10 cellular contexts compared by ENCODE assay signal in genomic region chr15:98854496-98854895, GRCh38.
DNase-seq lines count a peak whose midpoint lies in the region; ATAC-seq lines count a peak whose summit lies in the region.
"Had no signal": no experiment of that assay in that cellular context is flagged by ENCODE, and none has a peak within 500 bp of the region (broad histone marks: within the 10 kb centered on the region; RNA-seq: fewer than 3 reads in every experiment).

No MANE protein-coding gene starts in this region.

- peak overlapping the region; percentile 94 for H3K4me3 Mint-ChIP-seq in activated T-helper 17 cell treated with anti-CD3 and anti-CD28 coated beads, Interleukin-2, amount 50 U/mL, for 72 hours

- peak overlapping the region in 14 of 21 experiments; percentile 25 to 90 (median 79) for H3K27ac ChIP-seq in skin epidermis
- H3K27ac ChIP-seq: SK-N-MC had no signal

- in situ Hi-C loops in G401 (cut with HindIII; ENCODE audit: low sequenced_read_pairs) = no loop called here

- DNase-seq in G401 (ENCODE audit: low spot score) (peak; percentile 71), kidney tubule cell (ENCODE audit: low spot score) (peak; percentile 43), NCI-H1092 (lab: John Stamatoyannopoulos, UW) (no peak)
- no peak for DNase-seq in effector CD4-positive, alpha-beta T cell
- DNase-seq: NCI-H526 treated with DMSO at 0.1 percent for 48 hours had no signal

- peaks cover 38% of the 10 kb centered on the region for H3K4me1 Mint-ChIP-seq in activated T-helper 17 cell treated with anti-CD3 and anti-CD28 coated beads, Interleukin-2, amount 50 U/mL, for 72 hours

- no peaks in the 10 kb centered on the region for H3K27me3 Mint-ChIP-seq in activated T-helper 17 cell treated with anti-CD3 and anti-CD28 coated beads, Interleukin-2, amount 50 U/mL, for 72 hours

- H3K36me3 Mint-ChIP-seq in activated T-helper 17 cell treated with anti-CD3 and anti-CD28 coated beads, Interleukin-2, amount 50 U/mL, for 72 hours (ENCODE audit: low read depth) = no peaks in the 10 kb centered on the region

- peak overlapping the region; percentile 47 for H3K27ac Mint-ChIP-seq in activated T-helper 17 cell treated with anti-CD3 and anti-CD28 coated beads, Interleukin-2, amount 50 U/mL, for 72 hours

- ATAC-seq in activated T-helper 17 cell treated with anti-CD3 and anti-CD28 coated beads, Interleukin-2, amount 50 U/mL, for 72 hours (replicated peaks) = no peak
- no peak for ATAC-seq in GM19452 (IDR thresholded peaks at IDR 0.05; ENCODE audit: unreplicated experiment)
- ATAC-seq: activated naive CD4-positive, alpha-beta T cell treated with anti-CD3 and anti-CD28 coated beads, Interleukin-2, amount 50 U/mL, for 72 hours had no signal

- no peak overlapping the region for H3K4me3 ChIP-seq in skin epidermis

- H3K9me3 Mint-ChIP-seq in activated T-helper 17 cell treated with anti-CD3 and anti-CD28 coated beads, Interleukin-2, amount 50 U/mL, for 72 hours = no peaks in the 10 kb centered on the region
- H3K9me3 Mint-ChIP-seq: activated naive CD4-positive, alpha-beta T cell treated with anti-CD3 and anti-CD28 coated beads, Interleukin-2, amount 50 U/mL, for 72 hours had no signal

Comparison
In these comparisons a context has a peak if more than half of its experiments do, and no peak if none do; other contexts are left out.
1. DNase-seq: peak in G401 (single experiment) and kidney tubule cell (single experiment); none in NCI-H1092 (single experiment) and effector CD4-positive, alpha-beta T cell (single experiment).